ENCODE assay signal across 15 cellular contexts in the genomic region with DNA sequence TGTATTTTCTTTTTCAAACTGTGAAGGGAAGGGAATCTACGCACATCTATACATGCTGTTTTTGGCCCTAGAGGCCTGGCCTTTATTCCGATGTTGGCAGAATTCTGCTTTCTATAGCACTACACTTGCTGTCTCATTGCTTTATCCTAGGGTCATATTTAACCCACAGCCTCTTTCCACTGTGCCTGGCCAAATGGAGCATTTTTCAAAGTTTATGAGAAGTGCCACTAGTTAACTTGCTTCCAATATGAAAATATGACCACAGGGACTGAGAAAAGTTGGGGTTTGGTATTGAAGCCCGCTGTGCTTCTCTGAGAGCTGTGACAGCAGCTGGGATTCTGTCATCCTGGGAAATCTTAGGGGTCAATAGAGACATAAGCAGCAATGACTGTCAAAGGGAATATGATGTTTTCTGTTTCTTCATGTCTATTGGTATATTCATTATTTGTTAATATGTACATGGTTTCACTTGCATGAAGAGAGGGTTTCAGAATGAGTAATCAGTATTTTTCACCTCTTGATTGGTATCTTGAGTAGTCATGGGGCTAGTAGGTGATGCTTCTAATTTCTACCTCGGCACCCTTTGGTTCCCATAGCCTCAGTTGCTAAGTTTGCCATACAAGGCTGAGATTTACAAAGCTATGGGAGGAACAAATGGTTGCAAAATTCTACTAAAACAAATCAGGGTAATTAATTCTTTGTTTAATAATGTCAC.
DNase-seq lines count a peak whose midpoint lies in the region; ATAC-seq and TF ChIP-seq lines count a peak whose summit lies in the region.
"Had no signal": no experiment of that assay in that cellular context is flagged by ENCODE, and none has a peak within 500 bp of the region (broad histone marks: within the 10 kb centered on the region; RNA-seq: fewer than 3 reads in every experiment).

No MANE protein-coding gene starts in this region.

- ATAC-seq in GM19035 (IDR thresholded peaks at IDR 0.05; ENCODE audit: unreplicated experiment) (peak; percentile 96), GM21737 (IDR thresholded peaks at IDR 0.05; ENCODE audit: unreplicated experiment) (peak; percentile 98), HG03108 (IDR thresholded peaks at IDR 0.05; ENCODE audit: unreplicated experiment) (peak; percentile 98)

- POLR2A ChIA-PET in GM10248 (lab: Yijun Ruan, JAX) = no interaction called here

- CTCF ChIA-PET in GM10248 (lab: Yijun Ruan, JAX) = no interaction called here

- no peak for TF ChIP-seq CTCF in GM10248 (IDR thresholded peaks at IDR 0.05; ENCODE audit: control extremely low read depth, extremely low read depth, low read depth, missing control alignments)

- DNase-seq in GM10248 (ENCODE audit: extremely low spot score) (peak; percentile 35), mesenteric fat pad (ENCODE audit: low spot score) (no peak), ureter (ENCODE audit: low spot score) (no peak), NOMO-1 (lab: John Stamatoyannopoulos, UW; ENCODE audit: unreplicated experiment in 2 of 2) (no peak), NCI-H226 (no peak)
- DNase-seq: DMS53; effector CD8-positive, alpha-beta T cell; GM23248; head of caudate nucleus; left ventricle myocardium inferior; NCI-H446; nucleus accumbens had no signal
